8 cellular contexts compared by ENCODE assay signal in the genomic region with DNA sequence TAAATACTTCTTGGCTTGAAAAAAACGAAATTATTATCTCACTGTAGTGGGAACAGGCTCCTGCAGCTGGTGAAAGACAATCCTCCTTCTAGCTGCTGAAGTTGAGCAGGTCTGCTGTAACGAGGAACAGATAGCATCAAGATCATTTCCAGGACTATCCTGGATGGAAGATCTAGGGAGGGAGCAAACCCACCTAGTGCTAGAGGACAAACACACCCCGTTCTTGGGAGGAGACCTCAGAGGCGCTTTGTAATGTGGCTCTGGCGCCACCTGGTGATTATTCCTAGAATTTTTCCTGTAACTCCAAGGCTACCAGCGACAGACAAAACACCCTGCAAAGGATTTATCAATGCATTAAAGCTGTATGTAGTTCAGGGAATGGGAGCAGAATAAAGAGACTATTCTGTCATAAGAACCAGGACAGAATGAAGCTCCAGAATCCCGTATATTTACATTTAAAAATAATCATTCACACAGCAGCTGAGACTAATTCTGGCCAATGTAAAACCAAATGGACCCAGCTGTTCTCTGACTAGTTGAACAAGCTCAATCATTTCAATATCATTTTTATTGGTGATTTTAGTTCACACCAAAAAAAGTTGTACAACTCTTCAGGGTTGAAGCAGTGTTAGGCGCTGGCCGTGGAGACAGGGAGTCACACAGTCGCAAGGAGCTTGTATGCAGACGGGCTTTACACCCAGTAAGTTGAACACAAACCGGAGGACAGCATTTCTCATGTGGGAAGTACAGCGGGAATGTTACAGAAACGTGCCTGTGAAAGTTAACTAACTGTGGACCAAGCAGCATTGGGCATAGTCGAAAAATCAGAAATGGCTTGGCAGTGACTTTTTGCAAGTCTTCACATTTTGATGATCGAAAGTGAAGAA.
A peak's percentile ranks its signal among the peaks of the same experiment; 100 is the strongest.
DNase-seq lines count a peak whose midpoint lies in the region; ATAC-seq, FAIRE-seq and TF ChIP-seq lines count a peak whose summit lies in the region.

No MANE protein-coding gene starts in this region.

- no peaks in the 10 kb centered on the region for H3K36me3 ChIP-seq in H1 (ENCODE audit: control insufficient read depth in 2 of 4, insufficient read depth in 4 of 4, low read length in 3 of 4)

- H3K27me3 Mint-ChIP-seq in activated CD8-positive, alpha-beta T cell treated with anti-CD3 and anti-CD28 coated beads for 36 hours: peaks cover 19% of the 10 kb centered on the region

- no peaks in the 10 kb centered on the region for H3K23me2 ChIP-seq in H1 (ENCODE audit: low read depth, low read length)

- no peak overlapping the region for H4K5ac ChIP-seq in H1 (ENCODE audit: insufficient read length, low read depth, low read length)

- no peak overlapping the region for H3K56ac ChIP-seq in H1 (replicated peaks; ENCODE audit: insufficient read length, low read depth, low read length)

- ATAC-seq in HG03442 (IDR thresholded peaks at IDR 0.05; ENCODE audit: unreplicated experiment): peak; percentile 87
- ATAC-seq in activated CD8-positive, alpha-beta T cell treated with anti-CD3 and anti-CD28 coated beads for 36 hours: peak; percentile 79

- no peak overlapping the region for H2AK5ac ChIP-seq in H1 (ENCODE audit: low read depth, low read length)

- H4K20me1 ChIP-seq in H1 (replicated peaks in 1 of 2; ENCODE audit: control insufficient read depth in 1 of 2, insufficient read depth in 2 of 2, low read length in 2 of 2): no peaks in the 10 kb centered on the region

- no peak overlapping the region for H2BK15ac ChIP-seq in H1 (ENCODE audit: low read length)

- TF ChIP-seq CTCF in activated CD8-positive, alpha-beta T cell treated with anti-CD3 and anti-CD28 coated beads for 36 hours (IDR thresholded peaks at IDR 0.05): peak; percentile 91
- peak; percentile 40 to 86 (median 75) for TF ChIP-seq CTCF in H1 (IDR thresholded peaks at IDR 0.05; ENCODE audit: control extremely low read depth in 1 of 3, insufficient read depth in 1 of 3, low read depth in 1 of 3, low read length in 3 of 3)

- no peak overlapping the region for H2BK20ac ChIP-seq in H1 (ENCODE audit: low read length)

- H3K79me2 ChIP-seq in H1 (ENCODE audit: control insufficient read depth in 1 of 2, insufficient read depth in 2 of 2, low read length in 2 of 2): no peaks in the 10 kb centered on the region

- 0 out of 8 replicates have a peak overlapping the region, but pooled peaks of 1 of the 4 experiments have one; percentile 2 for H3K4me3 ChIP-seq in H1 (ENCODE audit: extremely low read depth in 1 of 4, insufficient read depth in 2 of 4, low read depth in 3 of 4, low read length in 4 of 4)

- no peak overlapping the region for H2BK5ac ChIP-seq in H1 (ENCODE audit: low read depth, low read length)

- no peak overlapping the region for H3K14ac ChIP-seq in H1 (ENCODE audit: insufficient read length)

- intact Hi-C loops in activated CD8-positive, alpha-beta T cell treated with anti-CD3 and anti-CD28 coated beads for 36 hours (cut with micrococcal nuclease): loop anchor here (5.0 to 10.0 kb wide), 2 partner anchors 290 to 592 kb away; a partner anchor contains a TSS

- TF ChIP-seq RAD21 in H1 (IDR thresholded peaks at IDR 0.05 in 1 of 2, conservative IDR thresholded peaks at IDR 0.05 in 1 of 2; ENCODE audit: low read depth in 2 of 2, low read length in 2 of 2): peak; percentile 95 to 96

- no peak overlapping the region for H3K23ac ChIP-seq in H1 (ENCODE audit: insufficient read length)

- no peaks in the 10 kb centered on the region for H3K79me1 ChIP-seq in H1 (ENCODE audit: low read depth, low read length)

- no peak overlapping the region for H3K9ac ChIP-seq in H1 (replicated peaks in 1 of 4; ENCODE audit: extremely low read depth in 1 of 4, low read depth in 3 of 4, low read length in 3 of 4)

- no peak for TF ChIP-seq POLR2A in H1 (IDR thresholded peaks at IDR 0.05; ENCODE audit: control extremely low read depth in 1 of 2, low read depth in 2 of 2, low read length in 2 of 2)

- no peak overlapping the region for H2BK120ac ChIP-seq in H1 (replicated peaks; ENCODE audit: low read depth, low read length)

- no peaks in the 10 kb centered on the region for H3K9me3 Mint-ChIP-seq in activated CD8-positive, alpha-beta T cell treated with anti-CD3 and anti-CD28 coated beads for 36 hours

- CTCF ChIA-PET in activated CD8-positive, alpha-beta T cell treated with anti-CD3 and anti-CD28 coated beads for 36 hours (lab: Charles Lee): interaction anchor here (0.6 to 2.7 kb wide), 72 partner anchors 9 to 1223 kb away, joined by 3 to 27 read pairs (median 4); a partner anchor contains a TSS
- CTCF ChIA-PET in H1 (lab: Charles Lee; ENCODE audit: partially characterized antibody): interaction anchor here (0.7 to 2.2 kb wide), 81 partner anchors 8 to 1229 kb away, joined by 3 to 22 read pairs (median 4); a partner anchor contains a TSS

- H3K4me1 ChIP-seq in H1 (replicated peaks in 1 of 4; ENCODE audit: control insufficient read depth in 3 of 4, insufficient read depth in 4 of 4, low read length in 3 of 4): peaks cover 0 to 5% (median 0%) of the 10 kb centered on the region in 4 experiments; a peak in 1 of 7 replicates

- H3K27ac ChIP-seq in H1 (ENCODE audit: low read depth, low read length): no peak overlapping the region

- peaks cover 2% of the 10 kb centered on the region for H3K4me1 Mint-ChIP-seq in activated CD8-positive, alpha-beta T cell treated with anti-CD3 and anti-CD28 coated beads for 36 hours (ENCODE audit: low read depth)

- TF ChIP-seq EP300 in H1 (IDR thresholded peaks at IDR 0.05; ENCODE audit: borderline replicate concordance in 1 of 2, low read depth in 2 of 2, low read length in 2 of 2): no peak

- H3K27me3 ChIP-seq in H1 (replicated peaks in 1 of 4; ENCODE audit: control insufficient read depth in 3 of 4, extremely low read depth in 1 of 4, insufficient read depth in 3 of 4, low read length in 3 of 4): no peaks in the 10 kb centered on the region

- POLR2A ChIA-PET in activated CD8-positive, alpha-beta T cell treated with anti-CD3 and anti-CD28 coated beads for 36 hours (lab: Charles Lee): interaction anchor here (1.1 kb wide), 1 partner anchor 10 kb away, joined by 4 read pairs; no protein-coding TSS in a partner anchor
- POLR2A ChIA-PET in H1 (lab: Charles Lee; ENCODE audit: partially characterized antibody): no interaction called here

- no peak overlapping the region for H4K8ac ChIP-seq in H1 (ENCODE audit: extremely low read depth, insufficient read depth, low read length)

- no peaks in the 10 kb centered on the region for H3K9me3 ChIP-seq in H1 (ENCODE audit: insufficient read depth in 2 of 2, low read depth in 1 of 2, low read length in 1 of 2)

- H4K91ac ChIP-seq in H1 (replicated peaks; ENCODE audit: insufficient read length, low read length): no peak overlapping the region

- DNase-seq in Ammon's horn (ENCODE audit: low spot score) (peak; percentile 80), GM19238 (ENCODE audit: insufficient read length, low spot score) (peak; percentile 8), NCI-H82 (lab: John Stamatoyannopoulos, UW) (peak; percentile 88), H1 (ENCODE audit: low read depth in 1 of 2, low spot score in 2 of 2) (peak; percentile 29 to 81), midbrain (lab: John Stamatoyannopoulos, UW) (peak; percentile 82)
- peak; percentile 68 for DNase-seq in activated CD8-positive, alpha-beta T cell treated with anti-CD3 and anti-CD28 coated beads for 36 hours
- peak; percentile 7 to 36 for DNase-seq in stimulated activated CD8-positive, alpha-beta memory T cell treated with anti-CD3 and anti-CD28 coated beads, Interleukin-2, amount 100 ng/mL, for 48 hours (ENCODE audit: low read depth in 2 of 2)

- H3K27ac Mint-ChIP-seq in activated CD8-positive, alpha-beta T cell treated with anti-CD3 and anti-CD28 coated beads for 36 hours: no peak overlapping the region

- H3K18ac ChIP-seq in H1 (ENCODE audit: extremely low read depth, low read length): no peak overlapping the region

- WGBS in H1 (ENCODE audit: extremely low coverage in 1 of 2, insufficient coverage in 1 of 2, insufficient read length in 1 of 2, insufficient replicate concordance in 2 of 2, low coverage in 1 of 2, low lambda C conversion rate in 2 of 2, missing lambda C conversion rate in 1 of 2), 2 experiments: 57% methylated on average over 16 of the region's 16 CpGs; no CpG with 5 or more reads in 1 of the 2 experiments

- no peak overlapping the region for H3K4me2 ChIP-seq in H1 (ENCODE audit: insufficient read depth in 1 of 2, low read depth in 2 of 2, low read length in 2 of 2)

- H3K4ac ChIP-seq in H1 (replicated peaks; ENCODE audit: insufficient read length, low read depth, low read length): no peak overlapping the region

- no peaks in the 10 kb centered on the region for H3K36me3 Mint-ChIP-seq in activated CD8-positive, alpha-beta T cell treated with anti-CD3 and anti-CD28 coated beads for 36 hours (ENCODE audit: low read depth)

- peak; percentile 88 for FAIRE-seq in H1 (lab: Jason Lieb, UNC)

- H3K4me3 Mint-ChIP-seq in activated CD8-positive, alpha-beta T cell treated with anti-CD3 and anti-CD28 coated beads for 36 hours: no peak overlapping the region

- H2BK12ac ChIP-seq in H1 (ENCODE audit: low read depth, low read length): no peak overlapping the region

- peak overlapping the region; percentile 68; the same call in 1 of the 2 replicates for H2AFZ ChIP-seq in H1 (ENCODE audit: low read length)

TF ChIP-seq in H1, 55 proteins besides CTCF, POLR2A, EP300 and RAD21:
- TF ChIP-seq JUND (IDR thresholded peaks at IDR 0.05; ENCODE audit: low read length) (no peak), BACH1 (IDR thresholded peaks at IDR 0.05; ENCODE audit: low read length) (no peak), YY1 (IDR thresholded peaks at IDR 0.05; ENCODE audit: low read depth, low read length) (0 out of 2 replicates have a peak, but pooled peaks have one; percentile 14), CBX8 (IDR thresholded peaks at IDR 0.05; ENCODE audit: borderline replicate concordance, low read depth, low read length) (no peak), SAP30 (IDR thresholded peaks at IDR 0.05; ENCODE audit: insufficient read depth, insufficient replicate concordance, low read length) (no peak), ASH2L (IDR thresholded peaks at IDR 0.05; ENCODE audit: low read length) (no peak), POLR2AphosphoS5 (IDR thresholded peaks at IDR 0.05; ENCODE audit: low read depth, low read length) (no peak)
- TF ChIP-seq, protein P1, sequence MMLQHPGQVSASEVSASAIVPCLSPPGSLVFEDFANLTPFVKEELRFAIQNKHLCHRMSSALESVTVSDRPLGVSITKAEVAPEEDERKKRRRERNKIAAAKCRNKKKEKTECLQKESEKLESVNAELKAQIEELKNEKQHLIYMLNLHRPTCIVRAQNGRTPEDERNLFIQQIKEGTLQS (IDR thresholded peaks at IDR 0.05; ENCODE audit: insufficient read depth, low read depth, low read length): no peak

Comparison
In these comparisons a context has a peak if more than half of its experiments do, and no peak if none do; other contexts are left out.
1. DNase-seq: peak in every context shown above with its lines; median percentile 88 in NCI-H82; 82 in midbrain; 80 in Ammon's horn; 68 in activated CD8-positive, alpha-beta T cell treated with anti-CD3 and anti-CD28 coated beads for 36 hours; 55 in H1; 22 in stimulated activated CD8-positive, alpha-beta memory T cell treated with anti-CD3 and anti-CD28 coated beads, Interleukin-2, amount 100 ng/mL, for 48 hours; 8 in GM19238.